In the genomic region with DNA sequence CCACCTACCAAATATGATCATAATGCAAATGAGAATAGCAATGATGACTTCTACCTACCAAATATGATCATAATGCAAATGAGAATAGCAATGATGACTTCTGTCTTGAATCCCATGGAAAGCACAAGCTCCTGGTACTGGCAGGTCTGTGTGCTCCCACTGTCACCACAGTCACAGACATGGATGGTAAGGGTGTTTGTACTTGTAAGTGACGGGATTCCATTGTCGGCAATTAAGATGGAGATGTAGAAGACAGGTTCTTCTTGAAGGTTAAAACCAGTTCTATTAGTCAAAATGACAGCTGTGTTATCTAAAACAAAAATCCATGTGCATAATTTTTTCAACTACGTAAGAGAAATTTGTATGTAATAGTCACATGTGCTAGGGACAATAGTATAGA, we compare ENCODE assay signal across 34 cellular contexts.
"Had no signal": no experiment of that assay in that cellular context is flagged by ENCODE, and none has a peak within 500 bp of the region (broad histone marks: within the 10 kb centered on the region; RNA-seq: fewer than 3 reads in every experiment).

No MANE protein-coding gene starts in this region.

- H3K9me3 ChIP-seq: MG63 had no signal

- DNase-seq: Karpas-422, Kasumi-1, MG63, MM.1S, MV-4-11, NCI-H1048, NCI-H1092, NCI-H1092 treated with DMSO at 0.1 percent for 48 hours, NCI-H1105, NCI-H1105 treated with DMSO at 0.1 percent for 48 hours, NCI-H1417, NCI-H1417 treated with DMSO at 0.1 percent for 48 hours, NCI-H1436, NCI-H1436 treated with DMSO at 0.1 percent for 48 hours, NCI-H146, NCI-H1694, NCI-H1694 treated with DMSO at 0.1 percent for 48 hours, NCI-H187, NCI-H187 treated with DMSO at 0.1 percent for 48 hours, NCI-H1930, NCI-H2029, NCI-H2029 treated with DMSO at 0.1 percent for 48 hours, NCI-H2081, NCI-H2081 treated with DMSO at 0.1 percent for 48 hours, NCI-H2107, NCI-H2171, NCI-H2171 treated with DMSO at 0.1 percent for 48 hours, NCI-H2227 treated with DMSO at 0.1 percent for 48 hours, NCI-H226, NCI-H345, NCI-H446, NCI-H446 treated with DMSO at 0.1 percent for 48 hours, NCI-H510A, NCI-H510A treated with DMSO at 0.1 percent for 48 hours had no signal

- H3K4me3 ChIP-seq: MG63 had no signal

- H3K27me3 ChIP-seq: MG63 had no signal

- H3K36me3 ChIP-seq: MG63 had no signal
